8 cellular contexts compared by ENCODE assay signal in genomic region chr10:119030421-119031250, GRCh38. TPM values are rescaled to one million over a fixed set of nuclear protein-coding genes. Genes with fewer than 3 reads are reported as not detected.
DNase-seq lines count a peak whose midpoint lies in the region; ATAC-seq, FAIRE-seq and TF ChIP-seq lines count a peak whose summit lies in the region.

No MANE protein-coding gene starts in this region.

- POLR2A ChIA-PET in T-cell (lab: Charles Lee) (interaction anchor here in 1 of 2 donors (0.5 to 0.6 kb wide), 2 partner anchors 32 to 176 kb away, joined by 3 to 10 read pairs; no protein-coding TSS in a partner anchor), K562 (lab: Yijun Ruan, JAX) (interaction anchor here (0.7 to 2.0 kb wide), 5 partner anchors 10 to 78 kb away, joined by 3 to 5 read pairs (median 4); no protein-coding TSS in a partner anchor)

- peak overlapping the region; percentile 66 to 73 (median 69) for H3K4me3 Mint-ChIP-seq in T-cell

- FAIRE-seq in K562 (lab: Jason Lieb, UNC), result peak; percentile 74

- no peaks in the 10 kb centered on the region for H3K9me1 ChIP-seq in K562 (ENCODE audit: control insufficient read depth, insufficient read depth, low read length)

- H3K27ac ChIP-seq in K562 (ENCODE audit: extremely low read depth, low read depth, low read length), result peak overlapping the region; percentile 33; the same call in 1 of the 3 replicates

- no peak overlapping the region for H2AFZ ChIP-seq in K562 (ENCODE audit: low read depth, low read length)

- BruUV-seq in K562 (replicated peaks; lab: Mats Ljungman, UMichigan), result no TSS peak

- H3K4me3 ChIP-seq in GM12864 (ENCODE audit: low read depth, low read length) (peak overlapping the region; percentile 31), K562 (peak overlapping the region; percentile 46)
- peak overlapping the region; percentile 48 for H3K4me3 ChIP-seq in Jurkat, Clone E6-1 (ENCODE audit: low read length)

- no peak for TF ChIP-seq EP300 in K562 (IDR thresholded peaks at IDR 0.05; ENCODE audit: low read length)

- TF ChIP-seq CTCF in GM12864 (IDR thresholded peaks at IDR 0.05; ENCODE audit: low read depth, low read length, missing control alignments), result peak; percentile 16
- TF ChIP-seq CTCF in K562 (IDR thresholded peaks at IDR 0.05 in 2 of 3, conservative IDR thresholded peaks at IDR 0.05 in 1 of 3; ENCODE audit: insufficient read depth in 2 of 3, low read depth in 1 of 3, low read length in 3 of 3), result peak in 1 of 3 experiments; percentile 28; a peak in 2 of 6 replicates

- TF ChIP-seq POLR2A in K562 (conservative IDR thresholded peaks at IDR 0.05), result peak; percentile 45; the same call in 1 of the 2 replicates

- H3K79me2 ChIP-seq in K562 (ENCODE audit: control insufficient read depth, insufficient read depth, low read length), result no peaks in the 10 kb centered on the region

- H3K27me3 Mint-ChIP-seq in T-cell, result no peaks in the 10 kb centered on the region

- no peaks in the 10 kb centered on the region for H3K9me3 ChIP-seq in K562 (replicated peaks; ENCODE audit: control insufficient read depth, insufficient read depth, low read depth, low read length)

- TF ChIP-seq RAD21 in K562 (CRISPR knock-in tag; conservative IDR thresholded peaks at IDR 0.05 in 1 of 2, IDR thresholded peaks at IDR 0.05 in 1 of 2), result no peak

- peaks cover 12% of the 10 kb centered on the region for H3K36me3 Mint-ChIP-seq in T-cell

- H3K4me2 ChIP-seq in K562 (ENCODE audit: insufficient read depth, low read length), result peak overlapping the region; percentile 82

- H3K4me1 Mint-ChIP-seq in T-cell, result peaks cover 12 to 24% (median 13%) of the 10 kb centered on the region in 3 donors

- ATAC-seq in GM21737 (IDR thresholded peaks at IDR 0.05; ENCODE audit: unreplicated experiment) (peak; percentile 51), T-cell (replicated peaks in 1 of 4) (peak; percentile 44 to 63 (median 58)), K562 (peak; percentile 73)

- CTCF ChIA-PET in T-cell (lab: Charles Lee) (interaction anchor here in 1 of 2 donors (0.7 kb wide), 1 partner anchor 16 kb away, joined by 4 read pairs; no protein-coding TSS in a partner anchor), K562 (lab: Yijun Ruan, JAX; ENCODE audit: low intra/inter-chr PET ratio) (no interaction called here)

- in situ Hi-C loops in K562 (cut with MboI), result no loop called here

- peaks cover 33% of the 10 kb centered on the region; the same call in 2 of the 3 replicates for H3K36me3 ChIP-seq in K562 (ENCODE audit: control insufficient read depth, insufficient read depth, low read length)

- no peaks in the 10 kb centered on the region for H3K9me3 Mint-ChIP-seq in T-cell

- intact Hi-C loops in K562 (cut with micrococcal nuclease), result no loop called here

- DNase-seq in GM12864 (ENCODE audit: low read depth) (peak; percentile 68), T-cell (peak in 31 of 34 experiments; percentile 5 to 53 (median 32)), K562 (ENCODE audit: extremely low read depth in 1 of 4, low spot score in 3 of 4) (peak; percentile 38 to 74 (median 43)), iris pigment epithelial cell (ENCODE audit: low read depth) (peak; percentile 60), cerebellum (ENCODE audit: low spot score) (no peak)
- DNase-seq in Jurkat, Clone E6-1 (ENCODE audit: low read depth, low spot score), result peak; percentile 66
- DNase-seq in stimulated activated CD4-positive, alpha-beta T cell treated with anti-CD3 and anti-CD28 coated beads, Interleukin-4, amount 100 ng/mL, for 1 hour, result peak; percentile 51

- peaks cover 0 to 7% of the 10 kb centered on the region in 2 experiments; a peak in 1 of 5 replicates for H3K27me3 ChIP-seq in K562 (ENCODE audit: control insufficient read depth in 2 of 2, insufficient read depth in 2 of 2, low read length in 2 of 2)

- no peak overlapping the region for H3K27ac Mint-ChIP-seq in T-cell

- H3K4me1 ChIP-seq in K562 (replicated peaks in 1 of 2; ENCODE audit: control insufficient read depth in 2 of 2, insufficient read depth in 2 of 2, low read length in 2 of 2), result peaks cover 3 to 20% of the 10 kb centered on the region in 2 experiments; a peak in 3 of 5 replicates

- H4K20me1 ChIP-seq in K562 (replicated peaks; ENCODE audit: control insufficient read depth, insufficient read depth, low read length), result peaks cover 5% of the 10 kb centered on the region

- peak overlapping the region; percentile 34 to 88; a peak in 3 of 4 replicates for H3K9ac ChIP-seq in K562 (ENCODE audit: insufficient read depth in 1 of 2, low read depth in 2 of 2, low read length in 2 of 2)

- WGBS in K562 (ENCODE audit: insufficient coverage, low coverage, missing lambda C conversion rate), result 3% methylated on average over 45 of the region's 65 CpGs

TF ChIP-seq in K562, 482 proteins besides CTCF, POLR2A, EP300 and RAD21 (continues in another document):
- TF ChIP-seq GTF2B (IDR thresholded peaks at IDR 0.05; ENCODE audit: extremely low read depth, insufficient read length), result no peak
- TF ChIP-seq MCM3 (IDR thresholded peaks at IDR 0.05), result no peak
- no peak for TF ChIP-seq ZNF644 (tag; IDR thresholded peaks at IDR 0.05; ENCODE audit: low read depth)
- TF ChIP-seq ZNF3 (CRISPR knock-in tag; IDR thresholded peaks at IDR 0.05), result no peak
- no peak for TF ChIP-seq ZNF12 (CRISPR knock-in tag; IDR thresholded peaks at IDR 0.05)
- no peak for TF ChIP-seq NR4A1 (CRISPR knock-in tag; IDR thresholded peaks at IDR 0.05)
- no peak for TF ChIP-seq NR4A1 (tag; IDR thresholded peaks at IDR 0.05)
- no peak for TF ChIP-seq HDAC8 (tag; IDR thresholded peaks at IDR 0.05)
- TF ChIP-seq RBM14 (IDR thresholded peaks at IDR 0.05; ENCODE audit: borderline replicate concordance, insufficient read depth, low read depth, low read length), result no peak
- no peak for TF ChIP-seq ZC3H4 (CRISPR knock-in tag; IDR thresholded peaks at IDR 0.05; ENCODE audit: borderline replicate concordance)
- no peak for TF ChIP-seq EWSR1 (IDR thresholded peaks at IDR 0.05; ENCODE audit: borderline replicate concordance, low read depth, partially characterized antibody)
- no peak for TF ChIP-seq TAF15 (IDR thresholded peaks at IDR 0.05; ENCODE audit: low read depth, low read length)
- TF ChIP-seq ZNF431 (CRISPR knock-in tag; IDR thresholded peaks at IDR 0.05), result 0 out of 2 replicates have a peak, but pooled peaks have one; percentile 43
- TF ChIP-seq POLR2AphosphoS5 (IDR thresholded peaks at IDR 0.05; ENCODE audit: control insufficient read depth, insufficient read depth, low read depth, low read length), result peak; percentile 39; the same call in 1 of the 2 replicates

RNA-seq across cellular contexts. Expression of gene NANOS1, which starts 1.1 kb away (rescaled TPM):
- 4.7 TPM for polyA plus RNA-seq in Jurkat, Clone E6-1 (2012; ENCODE audit: insufficient read depth, insufficient read length)
- total RNA-seq in T-cell (under 1 TPM; 0.08 to 0.60 (median 0.38) TPM), K562 (2014; rRNA removed) (0.77 and 0.98 TPM in 2 replicates), K562 (2014; rRNA removed; fragmentation: Illumina TruSeq; extraction: Trizol) (0.95 and 1.1 TPM in 2 replicates), K562 (2015; rRNA removed; fragmentation: Illumina TruSeq; extraction: Trizol) (0.33 and 0.34 TPM in 2 replicates), K562 (2021) (0.89 and 1.2 TPM in 2 replicates), cerebellum (7.8 TPM)
- total RNA-seq in K562 (2011; cell fraction: chromatin; rRNA removed; ENCODE audit: low replicate concordance), result 0.51 and 0.60 TPM in 2 replicates
- total RNA-seq in K562 (2011; cell fraction: nucleolus; rRNA removed), result 0.66 and 1.2 TPM in 2 replicates
- total RNA-seq in K562 (2011; cell fraction: nucleoplasm; rRNA removed), result 0.81 and 1.3 TPM in 2 replicates
- polyA plus RNA-seq in K562 (2011; rRNA removed) (0.79 and 1.6 TPM in 2 replicates), K562 (2014; fragmentation: Illumina TruSeq; extraction: Trizol) (0.58 TPM in 2 replicates), K562 (2014; fragmentation: Nextera tagmentation; extraction: Ambion mirVana) (under 1 TPM in 1 of 2 experiments, not detected in 1; 0.14 TPM), K562 (2014; rRNA removed) (0.94 and 0.97 TPM in 2 replicates)
- polyA plus RNA-seq in K562 (2011; cell fraction: cytosol; rRNA removed), result 0.58 and 1.2 TPM in 2 replicates
- polyA plus RNA-seq in K562 (2011; cell fraction: nucleus; rRNA removed), result 0.46 and 0.77 TPM in 2 replicates
- 0.46 and 0.48 TPM in 2 replicates for polyA plus RNA-seq in K562 (2012)
- polyA minus RNA-seq in K562 (2011; rRNA and poly(A)+ RNA removed), result 0.39 and 0.77 TPM in 2 replicates
- polyA minus RNA-seq in K562 (2011; cell fraction: cytosol; rRNA and poly(A)+ RNA removed), result 0.46 TPM in 1 of 2 replicates, not detected in the other
- polyA minus RNA-seq in K562 (2011; cell fraction: nucleus; rRNA and poly(A)+ RNA removed), result 1.1 and 1.8 TPM in 2 replicates

RNA-seq across cellular contexts. Expression of gene EIF3A, which starts 50.0 kb away (rescaled TPM):
- 125 TPM for polyA plus RNA-seq in Jurkat, Clone E6-1 (2012; ENCODE audit: insufficient read depth, insufficient read length)
- total RNA-seq in T-cell (100 to 1,000 TPM; 102 to 124 (median 111) TPM), K562 (2014; rRNA removed) (89.1 and 89.2 TPM in 2 replicates), K562 (2014; rRNA removed; fragmentation: Illumina TruSeq; extraction: Trizol) (124 and 145 TPM in 2 replicates), K562 (2015; rRNA removed; fragmentation: Illumina TruSeq; extraction: Trizol) (145 and 156 TPM in 2 replicates), K562 (2021) (93.0 and 124 TPM in 2 replicates), cerebellum (62.1 TPM)
- total RNA-seq in K562 (2011; cell fraction: chromatin; rRNA removed; ENCODE audit: low replicate concordance), result 60.9 and 137 TPM in 2 replicates
- total RNA-seq in K562 (2011; cell fraction: nucleolus; rRNA removed), result 28.9 and 33.7 TPM in 2 replicates
- 42.9 and 46.2 TPM in 2 replicates for total RNA-seq in K562 (2011; cell fraction: nucleoplasm; rRNA removed)
- polyA plus RNA-seq in K562 (2011; rRNA removed) (34.8 and 42.8 TPM in 2 replicates), K562 (2014; fragmentation: Illumina TruSeq; extraction: Trizol) (143 and 163 TPM in 2 replicates), K562 (2014; fragmentation: Nextera tagmentation; extraction: Ambion mirVana) (10 to 100 TPM; 19.6 to 35.1 TPM), K562 (2014; rRNA removed) (86.2 and 102 TPM in 2 replicates)
- polyA plus RNA-seq in K562 (2011; cell fraction: cytosol; rRNA removed), result 16.8 and 31.9 TPM in 2 replicates
- 26.0 and 29.5 TPM in 2 replicates for polyA plus RNA-seq in K562 (2011; cell fraction: nucleus; rRNA removed)
- 89.1 and 101 TPM in 2 replicates for polyA plus RNA-seq in K562 (2012)
- 88.8 and 109 TPM in 2 replicates for polyA minus RNA-seq in K562 (2011; rRNA and poly(A)+ RNA removed)
- polyA minus RNA-seq in K562 (2011; cell fraction: cytosol; rRNA and poly(A)+ RNA removed), result 63.1 and 67.0 TPM in 2 replicates
- 31.5 and 63.6 TPM in 2 replicates for polyA minus RNA-seq in K562 (2011; cell fraction: nucleus; rRNA and poly(A)+ RNA removed)
